In genomic region chr7:19900118-19900517, GRCh38 we compare ENCODE assay signal across 28 cellular contexts.
"Had no signal": no experiment of that assay in that cellular context is flagged by ENCODE, and none has a peak within 500 bp of the region (broad histone marks: within the 10 kb centered on the region; RNA-seq: fewer than 3 reads in every experiment).

No MANE protein-coding gene starts in this region.

- H3K4me1 Mint-ChIP-seq: endodermal cell; naive thymus-derived CD4-positive, alpha-beta T cell; nephron; neural progenitor cell; stimulated activated effector memory CD8-positive, alpha-beta T cell treated with anti-CD3 and anti-CD28 coated beads, Interleukin-12 subunit alpha, Interleukin-12 subunit beta, amount 100 ng/mL, for 72 hours had no signal

- ATAC-seq: esophagus mucosa; foreskin keratinocyte; gastroesophageal sphincter; heart right ventricle; naive thymus-derived CD4-positive, alpha-beta T cell; right cardiac atrium; stimulated activated effector memory CD8-positive, alpha-beta T cell treated with anti-CD3 and anti-CD28 coated beads, Interleukin-12 subunit alpha, Interleukin-12 subunit beta, amount 100 ng/mL, for 72 hours had no signal

- DNase-seq: dorsolateral prefrontal cortex; effector CD4-positive, alpha-beta T cell; endodermal cell; foreskin keratinocyte; glutamatergic neuron; heart right ventricle; hippocampal formation; left cardiac atrium; left lung; mesendoderm; midbrain; naive thymus-derived CD4-positive, alpha-beta T cell; right cardiac atrium; sigmoid colon; stimulated activated CD4-positive, alpha-beta T cell treated with anti-CD3 and anti-CD28 coated beads, Interleukin-2, amount 100 ng/mL, for 24 hours; stimulated activated CD4-positive, alpha-beta T cell treated with anti-CD3 and anti-CD28 coated beads, Interleukin-4, amount 100 ng/mL, for 24 hours; stimulated activated naive CD4-positive, alpha-beta T cell treated with Interleukin-2 at 50 U/mL for 16 hours; substantia nigra; upper lobe of left lung had no signal

- H3K36me3 ChIP-seq: gastroesophageal sphincter, heart right ventricle, left lung, neural progenitor cell, prostate gland, sigmoid colon, thoracic aorta, tibial nerve, upper lobe of left lung had no signal

- H3K4me3 Mint-ChIP-seq: endodermal cell; naive thymus-derived CD4-positive, alpha-beta T cell; nephron; neural progenitor cell; stimulated activated effector memory CD8-positive, alpha-beta T cell treated with anti-CD3 and anti-CD28 coated beads, Interleukin-12 subunit alpha, Interleukin-12 subunit beta, amount 100 ng/mL, for 72 hours had no signal

- H3K27me3 Mint-ChIP-seq: naive thymus-derived CD4-positive, alpha-beta T cell had no signal

- H3K4me1 ChIP-seq: foreskin keratinocyte, gastroesophageal sphincter, heart right ventricle, left lung, neural progenitor cell, parathyroid adenoma, prostate gland, sigmoid colon, tibial nerve, upper lobe of left lung had no signal

- H3K9me3 ChIP-seq: prostate gland, sigmoid colon, thoracic aorta had no signal

- H3K27ac Mint-ChIP-seq: endodermal cell; naive thymus-derived CD4-positive, alpha-beta T cell; neural progenitor cell; stimulated activated effector memory CD8-positive, alpha-beta T cell treated with anti-CD3 and anti-CD28 coated beads, Interleukin-12 subunit alpha, Interleukin-12 subunit beta, amount 100 ng/mL, for 72 hours had no signal

- H3K4me3 ChIP-seq: dorsolateral prefrontal cortex, gastroesophageal sphincter, heart right ventricle, left lung, neural progenitor cell, prostate gland, sigmoid colon, thoracic aorta, tibial nerve, upper lobe of left lung had no signal

- H3K27me3 ChIP-seq: dorsolateral prefrontal cortex, foreskin keratinocyte, gastroesophageal sphincter, heart right ventricle, left lung, neural progenitor cell, sigmoid colon, tibial nerve, upper lobe of left lung had no signal

- H3K36me3 Mint-ChIP-seq: naive thymus-derived CD4-positive, alpha-beta T cell; neural progenitor cell; stimulated activated effector memory CD8-positive, alpha-beta T cell treated with anti-CD3 and anti-CD28 coated beads, Interleukin-12 subunit alpha, Interleukin-12 subunit beta, amount 100 ng/mL, for 72 hours had no signal
